Comparison of ENCODE assay signal across 13 cellular contexts in genomic region chr3:133570937-133571320, GRCh38. TPM values are rescaled to one million over a fixed set of nuclear protein-coding genes. Genes with fewer than 3 reads are reported as not detected.
DNase-seq lines count a peak whose midpoint lies in the region; ATAC-seq and TF ChIP-seq lines count a peak whose summit lies in the region.
"Had no signal": no experiment of that assay in that cellular context is flagged by ENCODE, and none has a peak within 500 bp of the region (broad histone marks: within the 10 kb centered on the region; RNA-seq: fewer than 3 reads in every experiment).

No MANE protein-coding gene starts in this region.

- no peak for ATAC-seq in GM18520 (IDR thresholded peaks at IDR 0.05; ENCODE audit: unreplicated experiment)
- ATAC-seq: left colon had no signal

- no peaks in the 10 kb centered on the region for H3K9me3 ChIP-seq in SJCRH30 (replicated peaks)
- H3K9me3 ChIP-seq in esophagus squamous epithelium, result no peaks in the 10 kb centered on the region
- no peaks in the 10 kb centered on the region for H3K9me3 ChIP-seq in sigmoid colon

- TF ChIP-seq CTCF in esophagus squamous epithelium (IDR thresholded peaks at IDR 0.05) (no peak), sigmoid colon (IDR thresholded peaks at IDR 0.05) (no peak)

- H3K36me3 ChIP-seq in SJCRH30, result peaks cover 12% of the 10 kb centered on the region
- peaks cover 0 to 8% (median 0%) of the 10 kb centered on the region in 3 donors for H3K36me3 ChIP-seq in esophagus squamous epithelium
- peaks cover 0 to 7% (median 0%) of the 10 kb centered on the region in 4 donors for H3K36me3 ChIP-seq in sigmoid colon

- H3K4me1 ChIP-seq in SJCRH30, result peaks cover 29% of the 10 kb centered on the region
- H3K4me1 ChIP-seq in esophagus squamous epithelium, result peaks cover 9 to 67% (median 30%) of the 10 kb centered on the region in 3 donors
- H3K4me1 ChIP-seq in sigmoid colon, result peaks cover 0 to 44% (median 22%) of the 10 kb centered on the region in 4 donors

- H3K27me3 ChIP-seq in SJCRH30 (no peaks in the 10 kb centered on the region), esophagus squamous epithelium (no peaks in the 10 kb centered on the region), sigmoid colon (no peaks in the 10 kb centered on the region)

- DNase-seq in Daoy (ENCODE audit: low read depth) (peak; percentile 58), SJCRH30 (peak; percentile 55 to 72), esophagus squamous epithelium (lab: John Stamatoyannopoulos, UW) (no peak), sigmoid colon (no peak), head of caudate nucleus (no peak), NCI-H82 treated with DMSO at 0.1 percent for 48 hours (lab: John Stamatoyannopoulos, UW; ENCODE audit: unreplicated experiment) (no peak), substantia nigra (lab: John Stamatoyannopoulos, UW) (no peak)
- DNase-seq: DMS79 treated with DMSO at 0.1 percent for 48 hours, H7, left colon, MM.1S, NCI-H510A treated with DMSO at 0.1 percent for 48 hours had no signal

- H3K4me3 ChIP-seq in SJCRH30 (no peak overlapping the region), esophagus squamous epithelium (no peak overlapping the region), sigmoid colon (no peak overlapping the region)

- H3K27ac ChIP-seq in SJCRH30, result no peak overlapping the region
- H3K27ac ChIP-seq in esophagus squamous epithelium, result peak overlapping the region in 3 of 4 donors; percentile 52 to 95 (median 91)
- peak overlapping the region in 3 of 4 donors; percentile 54 to 87 (median 55) for H3K27ac ChIP-seq in sigmoid colon
- H3K27ac ChIP-seq in substantia nigra (ENCODE audit: low read depth, low read length, poor library complexity, severe bottlenecking), result no peak overlapping the region

- TF ChIP-seq POLR2A in esophagus squamous epithelium (IDR thresholded peaks at IDR 0.05), result no peak
- no peak for TF ChIP-seq POLR2A in sigmoid colon (IDR thresholded peaks at IDR 0.05)

- 56 to 69% methylated on average over 2 of the region's 2 CpGs for WGBS in esophagus squamous epithelium, 2 donors
- 88 to 94% methylated on average over 2 of the region's 2 CpGs for WGBS in sigmoid colon, 2 donors

- intact Hi-C loops in esophagus squamous epithelium (cut with DNase I), result loop anchor here (10.0 kb wide), 1 partner anchor 116 kb away; no protein-coding TSS in a partner anchor
- intact Hi-C loops in sigmoid colon (cut with DNase I), result loop anchor here (5.0 to 10.0 kb wide), 8 partner anchors 99 to 1154 kb away; partner anchors contain the start of genes ANAPC13, CEP63, DNAJC13 and NPHP3
- intact Hi-C loops in head of caudate nucleus (cut with DNase I), result loop anchor here (5.0 kb wide), 1 partner anchor 916 kb away; the partner anchor contains the start of genes ANAPC13 and CEP63

- TF ChIP-seq EP300 in sigmoid colon (IDR thresholded peaks at IDR 0.05), result no peak

RNA-seq across cellular contexts. Expression of gene CDV3, which starts 2.6 kb away (rescaled TPM):
- 196 and 211 TPM in 2 replicates for total RNA-seq in Daoy (2014; rRNA removed; shearing (Covaris generic))
- total RNA-seq in SJCRH30 (2014; rRNA removed; shearing (Covaris generic)), result 179 and 180 TPM in 2 replicates
- total RNA-seq in esophagus squamous epithelium, result 100 to 1,000 TPM in 3 of 4 donors, 10 to 100 TPM in 1; 94.5 to 120 (median 119) TPM
- 100 to 1,000 TPM in 3 of 4 donors, 10 to 100 TPM in 1; 93.1 to 120 (median 111) TPM for total RNA-seq in sigmoid colon
- 100 to 1,000 TPM in 1 of 3 donors, 10 to 100 TPM in 2; 63.7 to 105 (median 74.2) TPM for polyA plus RNA-seq in sigmoid colon

Comparison
In these comparisons a context has a peak if more than half of its experiments do, and no peak if none do; other contexts are left out.
1. DNase-seq: peak in Daoy (single experiment) and SJCRH30 (2 of 2); none in esophagus squamous epithelium (single experiment), sigmoid colon (single experiment), head of caudate nucleus (0 of 42), NCI-H82 treated with DMSO at 0.1 percent for 48 hours (single experiment) and substantia nigra (0 of 49).
2. H3K27ac ChIP-seq: peak in esophagus squamous epithelium (3 of 4) and sigmoid colon (3 of 4); none in SJCRH30 (single experiment) and substantia nigra (single experiment).